In genomic region chr1:232915212-232915611, GRCh38 we compare ENCODE assay signal across 13 cellular contexts. TPM values are rescaled to one million over a fixed set of nuclear protein-coding genes. Genes with fewer than 3 reads are reported as not detected.
DNase-seq lines count a peak whose midpoint lies in the region; ATAC-seq and TF ChIP-seq lines count a peak whose summit lies in the region.
"Had no signal": no experiment of that assay in that cellular context is flagged by ENCODE, and none has a peak within 500 bp of the region (broad histone marks: within the 10 kb centered on the region; RNA-seq: fewer than 3 reads in every experiment).

No MANE protein-coding gene starts in this region.

- DNase-seq in activated CD4-positive, alpha-beta T cell treated with anti-CD3 and anti-CD28 coated beads for 36 hours: peak; percentile 19
- DNase-seq in activated CD4-positive, alpha-beta T cell treated with anti-CD3 and anti-CD28 coated beads, Interleukin-2, amount 50 U/mL, for 1 hour: no peak
- DNase-seq in HT1080 (ENCODE audit: low read depth) (peak; percentile 45), epithelial cell of esophagus (ENCODE audit: low read depth) (peak; percentile 34), kidney tubule cell (ENCODE audit: low spot score) (peak; percentile 55), NCI-H1694 treated with DMSO at 0.1 percent for 48 hours (lab: John Stamatoyannopoulos, UW) (no peak), chondrocyte (ENCODE audit: low spot score) (no peak)
- DNase-seq: Calu3; CD8-positive, alpha-beta T cell; H9 had no signal

- H3K36me3 Mint-ChIP-seq in activated CD4-positive, alpha-beta T cell treated with anti-CD3 and anti-CD28 coated beads for 36 hours (ENCODE audit: low read depth): no peaks in the 10 kb centered on the region
- peaks cover 3% of the 10 kb centered on the region for H3K36me3 Mint-ChIP-seq in chondrocyte (ENCODE audit: low read depth)
- H3K36me3 Mint-ChIP-seq: CD8-positive, alpha-beta T cell had no signal

- ATAC-seq in activated CD4-positive, alpha-beta T cell treated with anti-CD3 and anti-CD28 coated beads for 36 hours: peak; percentile 49
- no peak for ATAC-seq in HG03196 (IDR thresholded peaks at IDR 0.05; ENCODE audit: unreplicated experiment)
- ATAC-seq: CD8-positive, alpha-beta T cell had no signal

- H3K27ac Mint-ChIP-seq in activated CD4-positive, alpha-beta T cell treated with anti-CD3 and anti-CD28 coated beads for 36 hours: peak overlapping the region; percentile 67
- no peak overlapping the region for H3K27ac Mint-ChIP-seq in chondrocyte (ENCODE audit: unreplicated experiment)
- H3K27ac Mint-ChIP-seq: B cell; CD8-positive, alpha-beta T cell; H9 had no signal

- H3K27me3 Mint-ChIP-seq in activated CD4-positive, alpha-beta T cell treated with anti-CD3 and anti-CD28 coated beads for 36 hours: peaks cover 4% of the 10 kb centered on the region
- peaks cover 12% of the 10 kb centered on the region for H3K27me3 Mint-ChIP-seq in chondrocyte (ENCODE audit: low read depth)

- POLR2A ChIA-PET in activated CD4-positive, alpha-beta T cell treated with anti-CD3 and anti-CD28 coated beads for 36 hours (lab: Charles Lee): no interaction called here

- TF ChIP-seq CTCF in epithelial cell of esophagus (IDR thresholded peaks at IDR 0.05; ENCODE audit: insufficient read depth, low read depth, low read length, missing control alignments): no peak
- no peak for TF ChIP-seq CTCF in chondrocyte (IDR thresholded peaks at IDR 0.05)

- H3K4me3 ChIP-seq in epithelial cell of esophagus (ENCODE audit: low read length): no peak overlapping the region
- H3K4me3 ChIP-seq: BLaER1 treated with 17β-estradiol and CSF1 and Interleukin-3, amounts not matched to agents 10 nM and 100 nM had no signal

- H3K4me3 Mint-ChIP-seq in activated CD4-positive, alpha-beta T cell treated with anti-CD3 and anti-CD28 coated beads for 36 hours: no peak overlapping the region
- no peak overlapping the region for H3K4me3 Mint-ChIP-seq in chondrocyte (ENCODE audit: unreplicated experiment)
- H3K4me3 Mint-ChIP-seq: B cell; CD8-positive, alpha-beta T cell; H9 had no signal

- H3K9me3 Mint-ChIP-seq in activated CD4-positive, alpha-beta T cell treated with anti-CD3 and anti-CD28 coated beads for 36 hours (ENCODE audit: low read depth): no peaks in the 10 kb centered on the region
- H3K9me3 Mint-ChIP-seq in chondrocyte (ENCODE audit: low read depth): no peaks in the 10 kb centered on the region
- H3K9me3 Mint-ChIP-seq: CD8-positive, alpha-beta T cell; H9 had no signal

- H3K4me1 Mint-ChIP-seq in activated CD4-positive, alpha-beta T cell treated with anti-CD3 and anti-CD28 coated beads for 36 hours: peaks cover 25% of the 10 kb centered on the region
- H3K4me1 Mint-ChIP-seq in chondrocyte (ENCODE audit: low read depth): no peaks in the 10 kb centered on the region
- H3K4me1 Mint-ChIP-seq: B cell had no signal

- CTCF ChIA-PET in activated CD4-positive, alpha-beta T cell treated with anti-CD3 and anti-CD28 coated beads for 36 hours (lab: Charles Lee): no interaction called here

- intact Hi-C loops in activated CD4-positive, alpha-beta T cell treated with anti-CD3 and anti-CD28 coated beads for 36 hours (cut with DNase I, micrococcal nuclease): no loop called here

RNA-seq across cellular contexts. Expression of gene NTPCR, which starts 35.2 kb away (rescaled TPM):
- total RNA-seq in activated CD4-positive, alpha-beta T cell treated with anti-CD3 and anti-CD28 coated beads for 36 hours: 10 to 100 TPM; 37.4 to 51.9 TPM
- 41.1 and 41.9 TPM in 2 replicates for total RNA-seq in HT1080 (2014; rRNA removed; shearing (Covaris generic))
- polyA plus RNA-seq in HT1080 (2015; cell fraction: cytosol; rRNA removed): 74.8 and 88.3 TPM in 2 replicates
- 38.6 and 39.9 TPM in 2 replicates for polyA plus RNA-seq in HT1080 (2015; cell fraction: nucleus; rRNA removed)
- 24.8 to 39.6 TPM (median 28.5 TPM) in 3 replicates for total RNA-seq in chondrocyte

Comparison
In these comparisons a context has a peak if more than half of its experiments do, and no peak if none do; other contexts are left out.
1. DNase-seq: peak in activated CD4-positive, alpha-beta T cell treated with anti-CD3 and anti-CD28 coated beads for 36 hours (single experiment), HT1080 (single experiment), epithelial cell of esophagus (single experiment) and kidney tubule cell (single experiment); none in activated CD4-positive, alpha-beta T cell treated with anti-CD3 and anti-CD28 coated beads, Interleukin-2, amount 50 U/mL, for 1 hour (single experiment), NCI-H1694 treated with DMSO at 0.1 percent for 48 hours (single experiment) and chondrocyte (single experiment).